Comparison of ENCODE assay signal across 19 cellular contexts in genomic region chr11:7060828-7061227, GRCh38. TPM values are rescaled to one million over a fixed set of nuclear protein-coding genes. Genes with fewer than 3 reads are reported as not detected.
A peak's percentile ranks its signal among the peaks of the same experiment; 100 is the strongest.
DNase-seq lines count a peak whose midpoint lies in the region; ATAC-seq and TF ChIP-seq lines count a peak whose summit lies in the region.
"Had no signal": no experiment of that assay in that cellular context is flagged by ENCODE, and none has a peak within 500 bp of the region (broad histone marks: within the 10 kb centered on the region; RNA-seq: fewer than 3 reads in every experiment).

No MANE protein-coding gene starts in this region.

- in situ Hi-C loops in mammary epithelial cell (cut with MboI; ENCODE audit: low sequenced_read_pairs in 2 of 2), result no loop called here

- H3K9ac ChIP-seq in mammary epithelial cell (ENCODE audit: insufficient read depth, low read length), result no peak overlapping the region

- no peaks in the 10 kb centered on the region for H3K4me1 ChIP-seq in mammary epithelial cell (ENCODE audit: insufficient read depth, low read length)
- H3K4me1 ChIP-seq in gastroesophageal sphincter, result no peaks in the 10 kb centered on the region
- H3K4me1 ChIP-seq: prostate gland, thyroid gland had no signal

- DNase-seq in AG08395 (ENCODE audit: low spot score), result peak; percentile 32
- peak; percentile 4 for DNase-seq in HFF-Myc (ENCODE audit: extremely low read depth, low read depth)
- DNase-seq in mammary epithelial cell, result peak; percentile 17
- peak; percentile 18 for DNase-seq in kidney epithelial cell (ENCODE audit: low read depth)
- DNase-seq in stimulated activated naive CD8-positive, alpha-beta T cell treated with anti-CD3 and anti-CD28 coated beads, Interleukin-15, Interleukin-2, amounts not matched to agents 100 U/mL and 50 U/mL, for 24 hours, result no peak
- no peak for DNase-seq in DMS79 (lab: John Stamatoyannopoulos, UW)
- DNase-seq in DMS53 (lab: John Stamatoyannopoulos, UW), result no peak
- DNase-seq: activated CD4-positive, alpha-beta T cell treated with anti-CD3 and anti-CD28 coated beads for 36 hours; activated CD8-positive, alpha-beta memory T cell treated with anti-CD3 and anti-CD28 coated beads, Interleukin-2, amount 50 U/mL, for 48 hours; hypothalamus; naive thymus-derived CD8-positive, alpha-beta T cell; NCI-H1048; NCI-H2171 treated with DMSO at 0.1 percent for 48 hours; stimulated activated CD4-positive, alpha-beta T cell treated with anti-CD3 and anti-CD28 coated beads, Interleukin-2, amount 100 ng/mL, for 24 hours; thyroid gland had no signal

- TF ChIP-seq EP300 in gastroesophageal sphincter (IDR thresholded peaks at IDR 0.05), result no peak

- intact Hi-C loops in mammary epithelial cell (cut with micrococcal nuclease), result no loop called here

- H3K9me3 ChIP-seq in mammary epithelial cell (replicated peaks; ENCODE audit: insufficient read depth, low read length) (no peaks in the 10 kb centered on the region), gastroesophageal sphincter (no peaks in the 10 kb centered on the region)
- H3K9me3 ChIP-seq: prostate gland, thyroid gland had no signal

- H4K20me1 ChIP-seq in mammary epithelial cell (ENCODE audit: insufficient read depth, low read length), result no peaks in the 10 kb centered on the region

- CTCF ChIA-PET in mammary epithelial cell (lab: Charles Lee; ENCODE audit: low non-redundant PET), result no interaction called here

- dilution Hi-C loops in mammary epithelial cell (cut with HindIII; ENCODE audit: low sequenced_read_pairs), result no loop called here

- H3K4me2 ChIP-seq in mammary epithelial cell (ENCODE audit: insufficient read depth, low read depth, low read length), result no peak overlapping the region

- no peaks in the 10 kb centered on the region for H3K27me3 ChIP-seq in mammary epithelial cell (ENCODE audit: insufficient read depth, low read length)
- no peaks in the 10 kb centered on the region for H3K27me3 ChIP-seq in kidney epithelial cell (ENCODE audit: control insufficient read depth, insufficient read depth, low read length)
- H3K27me3 ChIP-seq in gastroesophageal sphincter, result no peaks in the 10 kb centered on the region
- H3K27me3 ChIP-seq: thyroid gland had no signal

- 42% methylated on average over 2 of the region's 2 CpGs for WGBS in mammary epithelial cell (ENCODE audit: low coverage, missing lambda C conversion rate)
- 14 to 33% methylated on average over 2 of the region's 2 CpGs for WGBS in gastroesophageal sphincter (ENCODE audit: low coverage in 1 of 2), 2 donors

- TF ChIP-seq POLR2A in gastroesophageal sphincter (IDR thresholded peaks at IDR 0.05), result no peak

- BruUV-seq in mammary epithelial cell (replicated peaks; lab: Mats Ljungman, UMichigan), result no TSS peak

- no peak overlapping the region for H2AFZ ChIP-seq in mammary epithelial cell (ENCODE audit: low read depth, low read length)

- H3K27ac ChIP-seq in mammary epithelial cell (ENCODE audit: insufficient read depth, low read depth, low read length) (no peak overlapping the region), gastroesophageal sphincter (no peak overlapping the region)
- H3K27ac ChIP-seq: prostate gland, thyroid gland had no signal

- no peak for ATAC-seq in stimulated activated naive CD8-positive, alpha-beta T cell treated with anti-CD3 and anti-CD28 coated beads, Interleukin-15, Interleukin-2, amounts not matched to agents 100 U/mL and 50 U/mL, for 24 hours
- ATAC-seq in gastroesophageal sphincter, result no peak
- ATAC-seq: activated CD4-positive, alpha-beta T cell treated with anti-CD3 and anti-CD28 coated beads for 36 hours; naive thymus-derived CD8-positive, alpha-beta T cell had no signal

- H3K4me3 ChIP-seq in HFF-Myc (replicated peaks; ENCODE audit: low read depth, low read length) (no peak overlapping the region), mammary epithelial cell (replicated peaks in 1 of 3; ENCODE audit: insufficient read depth in 1 of 3, low read depth in 2 of 3, low read length in 3 of 3) (no peak overlapping the region), kidney epithelial cell (ENCODE audit: low read depth, low read length) (no peak overlapping the region), gastroesophageal sphincter (no peak overlapping the region)
- H3K4me3 ChIP-seq: prostate gland, thyroid gland had no signal

- H3K36me3 ChIP-seq in mammary epithelial cell (ENCODE audit: insufficient read depth, low read length) (no peaks in the 10 kb centered on the region), kidney epithelial cell (ENCODE audit: control insufficient read depth, insufficient read depth, low read length) (no peaks in the 10 kb centered on the region), gastroesophageal sphincter (no peaks in the 10 kb centered on the region)
- H3K36me3 ChIP-seq: prostate gland, thyroid gland had no signal

- H3K79me2 ChIP-seq in mammary epithelial cell (ENCODE audit: insufficient read depth, low read length), result no peaks in the 10 kb centered on the region

- no peak for TF ChIP-seq CTCF in HFF-Myc (IDR thresholded peaks at IDR 0.05; ENCODE audit: low read depth, low read length, missing control alignments)
- TF ChIP-seq CTCF in mammary epithelial cell (conservative IDR thresholded peaks at IDR 0.05 in 1 of 2, IDR thresholded peaks at IDR 0.05 in 1 of 2; ENCODE audit: extremely low read depth in 1 of 2, insufficient read depth in 1 of 2, low read depth in 1 of 2, low read length in 2 of 2), result no peak
- TF ChIP-seq CTCF in kidney epithelial cell (IDR thresholded peaks at IDR 0.05; ENCODE audit: insufficient read depth, low read length, poor library complexity, severe bottlenecking), result no peak
- TF ChIP-seq CTCF in gastroesophageal sphincter (IDR thresholded peaks at IDR 0.05), result no peak

RNA-seq across cellular contexts. Expression of gene RBMXL2, which starts 28.0 kb away (rescaled TPM):
- total RNA-seq in mammary epithelial cell (under 1 TPM in 1 of 2 donors, not detected in 1; 0.21 TPM), kidney epithelial cell (0.21 and 0.50 TPM in 2 replicates), gastroesophageal sphincter (under 1 TPM in 1 of 4 donors, not detected in 3; 0.15 TPM)
- not detected for polyA plus RNA-seq in mammary epithelial cell
- not detected for polyA minus RNA-seq in mammary epithelial cell
- total RNA-seq: activated CD4-positive, alpha-beta T cell treated with anti-CD3 and anti-CD28 coated beads for 36 hours; naive thymus-derived CD8-positive, alpha-beta T cell had no signal
- polyA plus RNA-seq: AG04450; liver; naive thymus-derived CD8-positive, alpha-beta T cell had no signal

RNA-seq across cellular contexts. Expression of gene NLRP14, which starts 40.5 kb away (rescaled TPM):
- total RNA-seq in mammary epithelial cell (under 1 TPM; 0.14 to 0.33 TPM), kidney epithelial cell (not detected in 2 replicates), gastroesophageal sphincter (not detected)
- 0.02 TPM for polyA plus RNA-seq in mammary epithelial cell
- polyA minus RNA-seq in mammary epithelial cell, result not detected
- total RNA-seq: naive thymus-derived CD8-positive, alpha-beta T cell had no signal
- polyA plus RNA-seq: naive thymus-derived CD8-positive, alpha-beta T cell had no signal

RNA-seq across cellular contexts. Expression of gene ZNF214, which starts 40.7 kb away (rescaled TPM):
- total RNA-seq in mammary epithelial cell, result 1 to 10 TPM; 3.0 to 5.2 TPM
- 1.5 TPM for polyA plus RNA-seq in mammary epithelial cell
- 1.8 TPM for polyA minus RNA-seq in mammary epithelial cell
- total RNA-seq in kidney epithelial cell, result 2.5 and 4.0 TPM in 2 replicates
- 1 to 10 TPM; 2.1 to 4.0 (median 3.5) TPM for total RNA-seq in gastroesophageal sphincter
- total RNA-seq: activated CD4-positive, alpha-beta T cell treated with anti-CD3 and anti-CD28 coated beads for 36 hours; naive thymus-derived CD8-positive, alpha-beta T cell had no signal
- polyA plus RNA-seq: naive thymus-derived CD8-positive, alpha-beta T cell had no signal

Comparison
In these comparisons a context has a peak if more than half of its experiments do, and no peak if none do; other contexts are left out.
1. DNase-seq: peak in AG08395 (single experiment), HFF-Myc (single experiment), mammary epithelial cell (single experiment) and kidney epithelial cell (single experiment); none in stimulated activated naive CD8-positive, alpha-beta T cell treated with anti-CD3 and anti-CD28 coated beads, Interleukin-15, Interleukin-2, amounts not matched to agents 100 U/mL and 50 U/mL, for 24 hours (single experiment), DMS79 (single experiment) and DMS53 (single experiment).